Comparison of ENCODE assay signal across 19 cellular contexts in genomic region chr15:80684697-80685096, GRCh38.
"Had no signal": no experiment of that assay in that cellular context is flagged by ENCODE, and none has a peak within 500 bp of the region (broad histone marks: within the 10 kb centered on the region; RNA-seq: fewer than 3 reads in every experiment).

No MANE protein-coding gene starts in this region.

- H3K36me3 ChIP-seq: brain microvascular endothelial cell, esophagus muscularis mucosa, gastroesophageal sphincter, spleen, upper lobe of right lung had no signal

- H3K27ac ChIP-seq: brain microvascular endothelial cell, dorsolateral prefrontal cortex, esophagus muscularis mucosa, gastroesophageal sphincter, spleen, upper lobe of right lung had no signal

- DNase-seq: activated CD4-positive, alpha-beta memory T cell treated with anti-CD3 and anti-CD28 coated beads for 36 hours; activated CD4-positive, alpha-beta T cell treated with anti-CD3 and anti-CD28 coated beads for 48 hours; activated effector memory CD4-positive, alpha-beta T cell treated with anti-CD3 and anti-CD28 coated beads, Interleukin-2, amount 50 U/mL, for 16 hours; activated T-cell treated with anti-CD3 and anti-CD28 coated beads, Interleukin-2, amount 50 U/mL, for 72 hours; anterior cingulate cortex; brain microvascular endothelial cell; caudate nucleus; dorsolateral prefrontal cortex; effector memory CD8-positive, alpha-beta T cell; head of caudate nucleus; naive thymus-derived CD8-positive, alpha-beta T cell; spleen; stimulated activated CD4-positive, alpha-beta T cell treated with anti-CD3 and anti-CD28 coated beads, Interleukin-4, amount 100 ng/mL, for 1 hour; stimulated activated naive CD4-positive, alpha-beta T cell treated with Interleukin-2 at 50 U/mL for 16 hours; T-helper 2 cell; upper lobe of right lung had no signal

- H3K27me3 ChIP-seq: brain microvascular endothelial cell, spleen, upper lobe of right lung had no signal

- ATAC-seq: effector memory CD8-positive, alpha-beta T cell; gastroesophageal sphincter; naive thymus-derived CD8-positive, alpha-beta T cell; upper lobe of right lung had no signal

- H3K9me3 ChIP-seq: esophagus muscularis mucosa, gastroesophageal sphincter, spleen, upper lobe of right lung had no signal

- H3K4me3 ChIP-seq: dorsolateral prefrontal cortex, esophagus muscularis mucosa, gastroesophageal sphincter, lung, spleen, upper lobe of right lung had no signal

- H3K4me1 ChIP-seq: spleen, upper lobe of right lung had no signal
